Comparison of ENCODE assay signal across 1 cellular context in genomic region chr22:22833488-22833887, GRCh38.
TF ChIP-seq lines count a peak whose summit lies in the region.

No MANE protein-coding gene starts in this region.

TF ChIP-seq in K562, 482 proteins besides CTCF, POLR2A, EP300 and RAD21:
- TF ChIP-seq, protein P1, sequence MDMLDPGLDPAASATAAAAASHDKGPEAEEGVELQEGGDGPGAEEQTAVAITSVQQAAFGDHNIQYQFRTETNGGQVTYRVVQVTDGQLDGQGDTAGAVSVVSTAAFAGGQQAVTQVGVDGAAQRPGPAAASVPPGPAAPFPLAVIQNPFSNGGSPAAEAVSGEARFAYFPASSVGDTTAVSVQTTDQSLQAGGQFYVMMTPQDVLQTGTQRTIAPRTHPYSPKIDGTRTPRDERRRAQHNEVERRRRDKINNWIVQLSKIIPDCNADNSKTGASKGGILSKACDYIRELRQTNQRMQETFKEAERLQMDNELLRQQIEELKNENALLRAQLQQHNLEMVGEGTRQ (CRISPR knock-in tag; IDR thresholded peaks at IDR 0.05), result 0 out of 2 replicates have a peak, but pooled peaks have one; percentile 0
- no peak for TF ChIP-seq SMARCA4 (IDR thresholded peaks at IDR 0.05)
- TF ChIP-seq SMARCA5 (IDR thresholded peaks at IDR 0.05), result no peak
- no peak for TF ChIP-seq ZNF778 (CRISPR knock-in tag; IDR thresholded peaks at IDR 0.05)
- TF ChIP-seq E2F1 (CRISPR knock-in tag; IDR thresholded peaks at IDR 0.05), result 0 out of 2 replicates have a peak, but pooled peaks have one; percentile 13
- no peak for TF ChIP-seq ARID3A (IDR thresholded peaks at IDR 0.05; ENCODE audit: borderline replicate concordance, low read depth, low read length)
- TF ChIP-seq, protein P2, sequence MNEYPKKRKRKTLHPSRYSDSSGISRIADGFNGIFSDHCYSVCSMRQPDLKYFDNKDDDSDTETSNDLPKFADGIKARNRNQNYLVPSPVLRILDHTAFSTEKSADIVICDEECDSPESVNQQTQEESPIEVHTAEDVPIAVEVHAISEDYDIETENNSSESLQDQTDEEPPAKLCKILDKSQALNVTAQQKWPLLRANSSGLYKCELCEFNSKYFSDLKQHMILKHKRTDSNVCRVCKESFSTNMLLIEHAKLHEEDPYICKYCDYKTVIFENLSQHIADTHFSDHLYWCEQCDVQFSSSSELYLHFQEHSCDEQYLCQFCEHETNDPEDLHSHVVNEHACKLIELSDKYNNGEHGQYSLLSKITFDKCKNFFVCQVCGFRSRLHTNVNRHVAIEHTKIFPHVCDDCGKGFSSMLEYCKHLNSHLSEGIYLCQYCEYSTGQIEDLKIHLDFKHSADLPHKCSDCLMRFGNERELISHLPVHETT (CRISPR knock-in tag; conservative IDR thresholded peaks at IDR 0.05 in 1 of 2, IDR thresholded peaks at IDR 0.05 in 1 of 2), result peak in 1 of 2 experiments; percentile 15; a peak in 1 of 4 replicates
- 0 out of 2 replicates have a peak, but pooled peaks have one; percentile 85 for TF ChIP-seq MED1 (CRISPR knock-in tag; IDR thresholded peaks at IDR 0.05; ENCODE audit: borderline replicate concordance)
